ENCODE assay signal across 30 cellular contexts in genomic region chr4:111650146-111650545, GRCh38.
"Had no signal": no experiment of that assay in that cellular context is flagged by ENCODE, and none has a peak within 500 bp of the region (broad histone marks: within the 10 kb centered on the region; RNA-seq: fewer than 3 reads in every experiment).

No MANE protein-coding gene starts in this region.

- H3K9me3 ChIP-seq: ascending aorta, esophagus muscularis mucosa, heart right ventricle, psoas muscle, sigmoid colon, stomach, tibial artery, upper lobe of right lung had no signal

- H3K4me1 ChIP-seq: ascending aorta, esophagus muscularis mucosa, heart right ventricle, parathyroid adenoma, psoas muscle, sigmoid colon, stomach, tibial artery, upper lobe of right lung had no signal

- H3K9ac ChIP-seq: parathyroid adenoma had no signal

- H2AFZ ChIP-seq: parathyroid adenoma had no signal

- H3K27me3 ChIP-seq: ascending aorta, esophagus muscularis mucosa, foreskin keratinocyte, sigmoid colon, stomach, tibial artery, upper lobe of right lung had no signal

- H3K36me3 ChIP-seq: ascending aorta, esophagus muscularis mucosa, heart right ventricle, sigmoid colon, stomach, tibial artery, upper lobe of right lung, WERI-Rb-1 had no signal

- H3K79me2 ChIP-seq: parathyroid adenoma had no signal

- H3K27ac ChIP-seq: ascending aorta, esophagus muscularis mucosa, foreskin keratinocyte, heart right ventricle, parathyroid adenoma, psoas muscle, sigmoid colon, stomach, tibial artery, upper lobe of right lung, WERI-Rb-1 had no signal

- H3K4me3 ChIP-seq: ascending aorta, esophagus muscularis mucosa, heart right ventricle, psoas muscle, sigmoid colon, stomach, tibial artery, upper lobe of right lung had no signal

- DNase-seq: activated CD4-positive, alpha-beta memory T cell treated with anti-CD3 and anti-CD28 coated beads for 36 hours; activated CD4-positive, alpha-beta T cell treated with anti-CD3 and anti-CD28 coated beads, Interleukin-2, amount 10 ng/mL, durations not matched to agents 24 days and 14 days; activated CD4-positive, CD25-positive, alpha-beta regulatory T cell treated with anti-CD3 and anti-CD28 coated beads, Interleukin-2, amount 50 U/mL, for 72 hours; activated CD8-positive, alpha-beta memory T cell treated with anti-CD3 and anti-CD28 coated beads, Interleukin-2, amount 50 U/mL, for 4 hours; activated effector memory CD4-positive, alpha-beta T cell treated with anti-CD3 and anti-CD28 coated beads, Interleukin-2, amount 50 U/mL, for 16 hours; activated naive CD4-positive, alpha-beta T cell treated with anti-CD3 and anti-CD28 coated beads for 36 hours; activated naive CD8-positive, alpha-beta T cell treated with anti-CD3 and anti-CD28 coated beads, Interleukin-2, amount 10 ng/mL, durations not matched to agents 7 days and 5 days; activated T-cell treated with anti-CD3 and anti-CD28 coated beads, Interleukin-2, amount 50 U/mL, for 1 hour; cortex of kidney; foreskin keratinocyte; heart right ventricle; islet precursor cell; left ventricle myocardium superior; naive B cell; nephron progenitor cell; occipital lobe; psoas muscle; sigmoid colon; small intestine; stimulated activated CD4-positive, alpha-beta T cell treated with anti-CD3 and anti-CD28 coated beads, Interleukin-1b, Interleukin-23, amount 100 ng/mL, for 48 hours; stimulated activated naive B cell treated with anti-CD40 and anti-IgM and Interleukin-4, amounts not matched to agents 10 μg/mL and 1 μg/mL and 100 μg/mL, for 72 hours; stomach; T-helper 17 cell; T1000; tibial artery; upper lobe of right lung had no signal
